ENCODE assay signal across 8 cellular contexts in the genomic region with DNA sequence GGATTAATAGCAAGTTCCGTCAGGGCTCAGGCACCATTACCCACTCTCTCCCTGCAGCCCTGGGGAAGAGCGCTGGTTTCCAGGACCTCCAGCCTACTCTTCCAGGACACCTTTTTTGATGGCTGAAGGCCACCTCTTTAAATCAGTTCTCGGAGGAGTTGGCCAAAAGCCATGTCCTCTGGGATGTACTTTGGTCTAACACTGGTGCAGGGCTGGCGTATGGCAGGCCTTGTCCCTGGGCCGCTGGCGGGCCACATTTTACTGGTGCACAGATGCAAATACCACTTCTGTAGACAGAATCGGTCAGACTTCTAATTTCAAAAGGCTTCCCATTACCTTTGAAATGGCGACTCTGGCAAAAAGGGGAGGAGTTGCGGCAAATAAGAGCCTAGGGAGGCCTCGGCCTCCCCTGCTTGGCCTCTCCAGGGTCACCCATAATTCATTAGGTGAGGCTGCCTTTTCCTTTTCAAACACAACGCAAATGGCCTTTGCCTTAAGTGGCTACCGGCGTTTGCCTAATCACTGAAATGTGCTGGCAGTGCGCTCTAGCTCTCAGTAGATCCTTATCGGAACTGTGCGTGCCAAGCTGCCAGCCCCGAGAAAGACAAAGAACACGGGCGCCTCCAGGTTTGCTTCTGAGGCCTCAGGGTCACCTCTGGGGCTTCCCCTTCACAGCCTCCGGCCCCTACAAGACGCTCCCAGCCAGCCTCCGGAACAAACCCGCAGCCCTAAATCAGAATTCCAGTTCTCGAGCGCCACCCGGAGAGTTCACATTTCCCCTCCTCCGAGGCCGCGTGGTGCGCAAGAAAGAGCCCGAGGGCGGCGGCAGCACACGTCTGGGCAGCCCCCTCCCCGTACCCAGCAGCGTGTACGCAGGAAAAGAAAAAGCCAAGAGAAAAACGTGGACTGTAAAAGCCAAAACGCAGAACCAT.
DNase-seq lines count a peak whose midpoint lies in the region; ATAC-seq and TF ChIP-seq lines count a peak whose summit lies in the region.

No MANE protein-coding gene starts in this region.

- H3K9me3 ChIP-seq in neural progenitor cell (ENCODE audit: low read depth), result no peaks in the 10 kb centered on the region

- peaks cover 60% of the 10 kb centered on the region for H3F3A ChIP-seq in neural progenitor cell (ENCODE audit: low read depth)

- H3K4me2 ChIP-seq in neural progenitor cell, result peak overlapping the region; percentile 85

- H3K4me3 Mint-ChIP-seq in neural progenitor cell, result peak overlapping the region; percentile 82

- H3K27ac ChIP-seq in neural progenitor cell, result no peak overlapping the region

- H3K36me3 ChIP-seq in neural progenitor cell, result no peaks in the 10 kb centered on the region

- H3K27me3 Mint-ChIP-seq in neural progenitor cell (ENCODE audit: insufficient read depth, low read depth), result peaks cover 11% of the 10 kb centered on the region

- peaks cover 34% of the 10 kb centered on the region for H3K4me1 Mint-ChIP-seq in neural progenitor cell

- peaks cover under 1% of the 10 kb centered on the region for H3K4me1 ChIP-seq in neural progenitor cell

- peaks cover 15% of the 10 kb centered on the region for H3K9me3 Mint-ChIP-seq in neural progenitor cell

- H3K27ac Mint-ChIP-seq in neural progenitor cell, result no peak overlapping the region

- peak overlapping the region; percentile 70 for H3K4me3 ChIP-seq in NB4 (ENCODE audit: low read depth, low read length)
- peak overlapping the region; percentile 59 for H3K4me3 ChIP-seq in neural progenitor cell

- no peak for ATAC-seq in HG03520 (IDR thresholded peaks at IDR 0.05; ENCODE audit: unreplicated experiment)
- ATAC-seq in HG03439 (IDR thresholded peaks at IDR 0.05; ENCODE audit: unreplicated experiment), result no peak
- no peak for ATAC-seq in HG03196 (IDR thresholded peaks at IDR 0.05; ENCODE audit: unreplicated experiment)

- H3K36me3 Mint-ChIP-seq in neural progenitor cell, result peaks cover 4% of the 10 kb centered on the region

- peaks cover 49% of the 10 kb centered on the region for H3K27me3 ChIP-seq in neural progenitor cell

- TF ChIP-seq POLR2A in NB4 (IDR thresholded peaks at IDR 0.05; ENCODE audit: extremely low read depth, insufficient read length), result peak; percentile 9

- no peak for TF ChIP-seq CTCF in NB4 (IDR thresholded peaks at IDR 0.05; ENCODE audit: low read depth, low read length)
- no peak for TF ChIP-seq CTCF in neural progenitor cell (IDR thresholded peaks at IDR 0.05)

- H4K20me1 ChIP-seq in neural progenitor cell (ENCODE audit: low read depth), result peaks cover 5% of the 10 kb centered on the region

- DNase-seq in EL (peak; percentile 26), NB4 (ENCODE audit: low read depth) (peak; percentile 91), neural progenitor cell (ENCODE audit: low spot score) (peak; percentile 50)
- peak; percentile 81 for DNase-seq in activated CD4-positive, alpha-beta T cell treated with anti-CD3 and anti-CD28 coated beads for 48 hours
- peak; percentile 26 for DNase-seq in effector CD4-positive, alpha-beta T cell

- H3K79me2 ChIP-seq in neural progenitor cell (ENCODE audit: low read depth), result peaks cover 18% of the 10 kb centered on the region

- no peak overlapping the region for H2AFZ ChIP-seq in neural progenitor cell (replicated peaks)

- no peak overlapping the region for H3K9ac ChIP-seq in neural progenitor cell

Comparison
In these comparisons a context has a peak if more than half of its experiments do, and no peak if none do; other contexts are left out.
1. DNase-seq: peak in every context shown above with its lines; median percentile 91 in NB4; 81 in activated CD4-positive, alpha-beta T cell treated with anti-CD3 and anti-CD28 coated beads for 48 hours; 50 in neural progenitor cell; 26 in EL; 26 in effector CD4-positive, alpha-beta T cell.